Comparison of ENCODE assay signal across 8 cellular contexts in the genomic region with DNA sequence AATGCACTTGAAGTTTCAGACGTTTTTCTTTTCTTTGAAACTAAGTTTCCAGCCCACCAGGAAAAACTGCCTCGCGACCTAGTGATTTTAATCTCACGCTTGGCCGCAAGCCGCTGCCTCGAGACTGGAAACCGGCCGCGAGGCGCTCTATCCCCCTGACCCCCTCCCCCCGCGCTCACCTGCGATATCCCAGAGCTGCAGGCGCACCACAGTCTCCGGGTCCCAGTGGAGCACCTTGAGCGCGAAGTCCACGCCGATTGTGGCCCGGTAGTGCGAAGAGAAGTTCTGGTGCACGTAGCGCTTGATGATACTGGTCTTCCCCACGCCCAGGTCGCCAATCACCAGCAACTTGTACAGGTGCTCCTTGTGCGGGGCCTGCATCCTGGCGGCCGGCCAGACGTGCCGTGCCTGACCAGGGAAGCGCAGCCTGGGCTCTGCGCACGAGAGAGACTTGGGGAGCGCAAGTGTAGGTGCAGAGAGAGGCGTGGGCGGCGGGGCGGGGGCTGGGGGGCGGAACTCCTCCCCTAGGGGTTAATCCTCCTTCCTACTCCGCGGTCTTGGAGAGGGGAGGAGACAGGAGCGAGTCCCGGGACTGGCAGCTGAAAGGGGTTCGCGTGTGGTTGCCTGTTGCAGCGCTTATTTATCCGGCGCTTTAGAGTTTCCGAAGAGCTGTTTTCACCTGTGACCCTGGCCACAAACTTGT. TPM values are rescaled to one million over a fixed set of nuclear protein-coding genes. Genes with fewer than 3 reads are reported as not detected.
DNase-seq lines count a peak whose midpoint lies in the region; TF ChIP-seq lines count a peak whose summit lies in the region.

Gene RAB38, minus strand, starts transcription at position 440 of the 703 bp plus-strand sequence. Its CDS starts 59 bp downstream, at position 381.

- no peaks in the 10 kb centered on the region for H3K4me1 ChIP-seq in OCI-LY7 (ENCODE audit: insufficient read depth, low read length, poor library complexity, severe bottlenecking)

- DNase-seq in NCI-H1417 (lab: John Stamatoyannopoulos, UW) (peak; percentile 55 to 85 (median 79)), NCI-H1417 treated with DMSO at 0.1 percent for 48 hours (lab: John Stamatoyannopoulos, UW) (no peak), HFFc6 (no peak), OCI-LY7 (ENCODE audit: low spot score) (peak; percentile 1), kidney epithelial cell (ENCODE audit: low read depth) (no peak), Ammon's horn (ENCODE audit: low spot score) (no peak)
- peak; percentile 24 for DNase-seq in stimulated activated CD4-positive, alpha-beta T cell treated with anti-CD3 and anti-CD28 coated beads, Interleukin-4, amount 100 ng/mL, for 1 hour

- no peaks in the 10 kb centered on the region for H3K9me3 Mint-ChIP-seq in HFFc6
- H3K9me3 Mint-ChIP-seq in brain = peaks cover 0 to 2% (median 0%) of the 10 kb centered on the region in 5 experiments

- H3K36me3 Mint-ChIP-seq in HFFc6 (ENCODE audit: low read depth) (no peaks in the 10 kb centered on the region), brain (no peaks in the 10 kb centered on the region)

- peak within 1 kb of the TSS; percentile 87 for H3K4me3 Mint-ChIP-seq in HFFc6
- H3K4me3 Mint-ChIP-seq in brain = peak within 1 kb of the TSS; percentile 84 to 90 (median 85)

- no peaks in the 10 kb centered on the region for H3K36me3 ChIP-seq in OCI-LY7 (ENCODE audit: insufficient read depth, low read length)
- no peaks in the 10 kb centered on the region for H3K36me3 ChIP-seq in kidney epithelial cell (ENCODE audit: control insufficient read depth, insufficient read depth, low read length)

- CTCF ChIA-PET in OCI-LY7 (lab: Charles Lee; ENCODE audit: unreplicated experiment) = no interaction called here

- no TSS peak for BruUV-seq in OCI-LY7 (replicated peaks; lab: Mats Ljungman, UMichigan)

- no peaks in the 10 kb centered on the region; the same call in 1 of the 2 replicates for H3K27me3 Mint-ChIP-seq in HFFc6 (ENCODE audit: insufficient read depth)
- peaks cover 9% of the 10 kb centered on the region for H3K27me3 Mint-ChIP-seq in brain

- H4K20me1 ChIP-seq in OCI-LY7 (ENCODE audit: insufficient read depth, low read length) = no peaks in the 10 kb centered on the region

- H3K27ac Mint-ChIP-seq in HFFc6 (peak within 1 kb of the TSS; percentile 63; the same call in 1 of the 2 replicates), brain (peak within 1 kb of the TSS; percentile 24 to 93 (median 76))

- POLR2A ChIA-PET in OCI-LY7 (lab: Charles Lee) = no interaction called here

- H2AFZ ChIP-seq in OCI-LY7 (ENCODE audit: low read length) = peak within 1 kb of the TSS; percentile 61; the same call in 1 of the 2 replicates

- peak within 1 kb of the TSS; percentile 30 for H3K4me3 ChIP-seq in OCI-LY7 (ENCODE audit: low read depth, low read length, poor library complexity, severe bottlenecking)
- H3K4me3 ChIP-seq in kidney epithelial cell (ENCODE audit: low read depth, low read length) = peak within 1 kb of the TSS; percentile 58

- H3K9me3 ChIP-seq in OCI-LY7 (ENCODE audit: low read length) = no peaks in the 10 kb centered on the region

- no peak for TF ChIP-seq CTCF in HFFc6 (IDR thresholded peaks at IDR 0.05)
- TF ChIP-seq CTCF in OCI-LY7 (conservative IDR thresholded peaks at IDR 0.05; ENCODE audit: low read length) = no peak
- TF ChIP-seq CTCF in brain (conservative IDR thresholded peaks at IDR 0.05) = no peak
- no peak for TF ChIP-seq CTCF in kidney epithelial cell (IDR thresholded peaks at IDR 0.05; ENCODE audit: insufficient read depth, low read length, poor library complexity, severe bottlenecking)

- H3K4me1 Mint-ChIP-seq in HFFc6 (ENCODE audit: low read depth) = peaks cover 19% of the 10 kb centered on the region
- peaks cover 32% of the 10 kb centered on the region for H3K4me1 Mint-ChIP-seq in brain

- H3K9me2 ChIP-seq in OCI-LY7 (ENCODE audit: insufficient read depth, low read length) = no peaks in the 10 kb centered on the region

- H3K4me2 ChIP-seq in OCI-LY7 (ENCODE audit: low read length) = peak within 1 kb of the TSS; percentile 43

- intact Hi-C loops in OCI-LY7 (cut with micrococcal nuclease; ENCODE audit: unreplicated experiment) = no loop called here

- H3K79me2 ChIP-seq in OCI-LY7 (ENCODE audit: insufficient read depth, low read depth, low read length) = no peaks in the 10 kb centered on the region

- no peaks in the 10 kb centered on the region for H3K27me3 ChIP-seq in kidney epithelial cell (ENCODE audit: control insufficient read depth, insufficient read depth, low read length)

- H3K27ac ChIP-seq in OCI-LY7 (ENCODE audit: low read depth, low read length, poor library complexity, severe bottlenecking) = no peak within 1 kb of the TSS

RNA-seq across cellular contexts. Expression of gene RAB38, which starts in this region (rescaled TPM):
- 1 to 10 TPM in 5 of 6 experiments, under 1 TPM in 1; 0.55 to 2.4 (median 1.8) TPM for total RNA-seq in HFFc6 (2021; fragmentation: NEBNext Ultra II Directional; extraction: Animal tissue kit (Norgen Biotek cat#: 25700))
- 0.19 TPM in 1 of 2 replicates, not detected in the other for total RNA-seq in OCI-LY7 (2014; rRNA removed; shearing (Covaris generic))
- total RNA-seq in OCI-LY7 (2022) (0.41 TPM in 1 of 2 replicates, not detected in the other), kidney epithelial cell (6.2 and 7.3 TPM in 2 replicates)
- polyA plus RNA-seq in brain (ENCODE audit: insufficient read depth, low read depth, low replicate concordance) = 0.39 TPM

Comparison
In these comparisons a context has a peak if more than half of its experiments do, and no peak if none do; other contexts are left out.
1. DNase-seq: peak in NCI-H1417 (3 of 3) and stimulated activated CD4-positive, alpha-beta T cell treated with anti-CD3 and anti-CD28 coated beads, Interleukin-4, amount 100 ng/mL, for 1 hour (single experiment); none in NCI-H1417 treated with DMSO at 0.1 percent for 48 hours (single experiment), HFFc6 (single experiment), kidney epithelial cell (single experiment) and Ammon's horn (single experiment).
2. Peak in DNase-seq, H3K4me3 ChIP-seq and H3K4me2 ChIP-seq in OCI-LY7; RNA of the gene not detected or under 1 TPM.